8 cellular contexts compared by ENCODE assay signal in genomic region chr7:21352540-21353387, GRCh38.
DNase-seq lines count a peak whose midpoint lies in the region; ATAC-seq lines count a peak whose summit lies in the region.

No MANE protein-coding gene starts in this region.

- peaks cover 54 to 60% (median 59%) of the 10 kb centered on the region in 3 donors for H3K4me1 Mint-ChIP-seq in CD8-positive, alpha-beta memory T cell
- H3K4me1 Mint-ChIP-seq in activated CD4-positive, alpha-beta memory T cell treated with anti-CD3 and anti-CD28 coated beads for 36 hours (ENCODE audit: low read depth) = peaks cover 55% of the 10 kb centered on the region

- H3K36me3 Mint-ChIP-seq in CD8-positive, alpha-beta memory T cell = no peaks in the 10 kb centered on the region
- no peaks in the 10 kb centered on the region for H3K36me3 Mint-ChIP-seq in activated CD4-positive, alpha-beta memory T cell treated with anti-CD3 and anti-CD28 coated beads for 36 hours

- intact Hi-C loops in activated CD4-positive, alpha-beta memory T cell treated with anti-CD3 and anti-CD28 coated beads for 36 hours (cut with micrococcal nuclease) = no loop called here
- intact Hi-C loops in posterior cingulate gyrus (cut with DNase I) = no loop called here

- H3K27me3 Mint-ChIP-seq in CD8-positive, alpha-beta memory T cell = no peaks in the 10 kb centered on the region
- H3K27me3 Mint-ChIP-seq in activated CD4-positive, alpha-beta memory T cell treated with anti-CD3 and anti-CD28 coated beads for 36 hours = no peaks in the 10 kb centered on the region

- peak overlapping the region; percentile 10 for H3K4me3 ChIP-seq in CD8-positive, alpha-beta memory T cell (ENCODE audit: low read length)

- no peaks in the 10 kb centered on the region for H3K9me3 Mint-ChIP-seq in CD8-positive, alpha-beta memory T cell
- no peaks in the 10 kb centered on the region for H3K9me3 Mint-ChIP-seq in activated CD4-positive, alpha-beta memory T cell treated with anti-CD3 and anti-CD28 coated beads for 36 hours

- peaks cover 59% of the 10 kb centered on the region for H3K4me1 ChIP-seq in CD8-positive, alpha-beta memory T cell (ENCODE audit: insufficient read depth, low read length)

- CTCF ChIA-PET in CD8-positive, alpha-beta memory T cell (lab: Charles Lee) = interaction anchor here (0.8 to 2.1 kb wide), 5 partner anchors 10 to 74 kb away, joined by 3 to 6 read pairs (median 4); no protein-coding TSS in a partner anchor
- CTCF ChIA-PET in activated CD4-positive, alpha-beta memory T cell treated with anti-CD3 and anti-CD28 coated beads for 36 hours (lab: Charles Lee) = interaction anchor here (0.7 to 1.2 kb wide), 4 partner anchors 12 to 224 kb away, joined by 3 to 9 read pairs (median 6); no protein-coding TSS in a partner anchor

- peak overlapping the region; percentile 11 to 84 (median 61) for H3K4me3 Mint-ChIP-seq in CD8-positive, alpha-beta memory T cell
- H3K4me3 Mint-ChIP-seq in activated CD4-positive, alpha-beta memory T cell treated with anti-CD3 and anti-CD28 coated beads for 36 hours = peak overlapping the region; percentile 39

- ATAC-seq in GM19452 (IDR thresholded peaks at IDR 0.05; ENCODE audit: unreplicated experiment) = peak; percentile 72
- peak; percentile 84 for ATAC-seq in HG03432 (IDR thresholded peaks at IDR 0.05; ENCODE audit: unreplicated experiment)

- peak in 2 of 5 donors; percentile 41 to 45 for DNase-seq in CD8-positive, alpha-beta memory T cell
- DNase-seq in activated CD4-positive, alpha-beta memory T cell treated with anti-CD3 and anti-CD28 coated beads for 36 hours = no peak
- DNase-seq in posterior cingulate gyrus = no peak
- DNase-seq in islet precursor cell = no peak
- DNase-seq in NCI-H510A treated with DMSO at 0.1 percent for 48 hours (lab: John Stamatoyannopoulos, UW) = no peak
- no peak for DNase-seq in NCI-H1694 (lab: John Stamatoyannopoulos, UW)

- peak overlapping the region; percentile 77 to 98 (median 90) for H3K27ac Mint-ChIP-seq in CD8-positive, alpha-beta memory T cell
- peak overlapping the region; percentile 77 for H3K27ac Mint-ChIP-seq in activated CD4-positive, alpha-beta memory T cell treated with anti-CD3 and anti-CD28 coated beads for 36 hours

- H3K36me3 ChIP-seq in CD8-positive, alpha-beta memory T cell (ENCODE audit: insufficient read depth, low read length) = no peaks in the 10 kb centered on the region

- H3K9me3 ChIP-seq in CD8-positive, alpha-beta memory T cell (ENCODE audit: low read length) = no peaks in the 10 kb centered on the region

- POLR2A ChIA-PET in CD8-positive, alpha-beta memory T cell (lab: Charles Lee) = interaction anchor here (0.6 to 2.6 kb wide), 5 partner anchors 9 to 473 kb away, joined by 3 to 17 read pairs (median 4); partner anchors contain the start of gene SP4
- POLR2A ChIA-PET in activated CD4-positive, alpha-beta memory T cell treated with anti-CD3 and anti-CD28 coated beads for 36 hours (lab: Charles Lee) = interaction anchor here (0.8 to 2.6 kb wide), 3 partner anchors 14 to 251 kb away, joined by 3 to 29 read pairs (median 3); partner anchors contain the start of gene SP4

- H3K27me3 ChIP-seq in CD8-positive, alpha-beta memory T cell (ENCODE audit: insufficient read depth, low read length, poor library complexity, severe bottlenecking) = no peaks in the 10 kb centered on the region

- no peak overlapping the region for H3K27ac ChIP-seq in CD8-positive, alpha-beta memory T cell (ENCODE audit: low read depth, low read length)
